34 cellular contexts compared by ENCODE assay signal in genomic region chr12:64965920-64966319, GRCh38.
"Had no signal": no experiment of that assay in that cellular context is flagged by ENCODE, and none has a peak within 500 bp of the region (broad histone marks: within the 10 kb centered on the region; RNA-seq: fewer than 3 reads in every experiment).

No MANE protein-coding gene starts in this region.

- H3K9me3 ChIP-seq: SJCRH30 had no signal

- H3K4me1 ChIP-seq: SJCRH30 had no signal

- H3K27me3 ChIP-seq: MG63, SJCRH30 had no signal

- FAIRE-seq: RCC 7860 had no signal

- H3K27ac ChIP-seq: PC-9, RWPE1, SJCRH30, SK-N-MC had no signal

- H3K36me3 ChIP-seq: MG63, SJCRH30 had no signal

- ATAC-seq: Panc1, Right ventricle myocardium inferior, SK-N-SH treated with all-trans-retinoic acid at 6 μM for 48 hours, T-cell had no signal

- H2AFZ ChIP-seq: PC-9 had no signal

- H3K4me3 ChIP-seq: MG63, PC-9, SJCRH30, SK-N-MC had no signal

- DNase-seq: Kasumi-1, MG63, NCI-H1048, NCI-H1092 treated with DMSO at 0.1 percent for 48 hours, NCI-H1105 treated with DMSO at 0.1 percent for 48 hours, NCI-H1417, NCI-H1436, NCI-H146, NCI-H1694, NCI-H187, NCI-H1930, NCI-H2029 treated with DMSO at 0.1 percent for 48 hours, NCI-H2081 treated with DMSO at 0.1 percent for 48 hours, NCI-H2107, NCI-H2171, NCI-H226, NCI-H446 treated with DMSO at 0.1 percent for 48 hours, NCI-H510A, NCI-H524, NCI-H526, NCI-H69, NCI-H748 treated with DMSO at 0.1 percent for 48 hours, NCI-H82, PC-9, SHP77, SIG-M5, SJCRH30, T-cell had no signal

- H3K4me2 ChIP-seq: PC-9 had no signal
